Comparison of ENCODE assay signal across 15 cellular contexts in the genomic region with DNA sequence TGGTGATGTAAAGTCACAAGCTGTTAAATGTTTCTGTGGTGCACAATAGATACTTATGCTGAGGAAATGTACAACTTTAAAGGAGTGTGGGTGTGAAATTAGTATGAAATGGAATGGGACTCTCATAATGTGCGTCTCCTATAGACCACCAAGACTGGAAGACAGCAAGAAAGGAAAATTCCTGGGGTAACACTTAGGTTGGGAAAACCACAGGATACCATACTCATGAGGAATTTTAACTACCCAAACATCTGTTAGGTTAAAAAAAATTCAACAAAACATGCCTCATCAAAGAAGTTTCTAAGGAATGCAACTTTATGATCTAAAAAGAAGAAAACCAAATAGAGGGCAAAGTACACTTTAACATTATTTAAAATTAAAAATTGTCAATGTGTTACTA.
DNase-seq lines count a peak whose midpoint lies in the region; ATAC-seq, FAIRE-seq and TF ChIP-seq lines count a peak whose summit lies in the region.
"Had no signal": no experiment of that assay in that cellular context is flagged by ENCODE, and none has a peak within 500 bp of the region (broad histone marks: within the 10 kb centered on the region; RNA-seq: fewer than 3 reads in every experiment).

No MANE protein-coding gene starts in this region.

- TF ChIP-seq CTCF in AG04450 (IDR thresholded peaks at IDR 0.05; ENCODE audit: low read depth, low read length) (no peak), brain microvascular endothelial cell (IDR thresholded peaks at IDR 0.05; ENCODE audit: low read depth, low read length, missing control alignments) (no peak)

- DNase-seq in AG04450 (ENCODE audit: low read depth, low spot score) (peak; percentile 65), HS-5 (ENCODE audit: low read depth) (peak; percentile 90), brain microvascular endothelial cell (peak; percentile 70), kidney glomerular epithelial cell (lab: John Stamatoyannopoulos, UW) (peak; percentile 53), GM19239 (ENCODE audit: insufficient read length, low spot score) (no peak), dermis blood vessel endothelial cell (no peak)
- DNase-seq: activated B cell treated with CpG ODN at 0.5 μM for 24 hours, DMS53, foreskin melanocyte, immature natural killer cell had no signal

- H3K27ac ChIP-seq in AG04450 (ENCODE audit: low read depth, low read length) (no peak overlapping the region), brain microvascular endothelial cell (peak overlapping the region; percentile 66)

- no peaks in the 10 kb centered on the region for H3K36me3 ChIP-seq in brain microvascular endothelial cell (replicated peaks)

- in situ Hi-C loops in brain microvascular endothelial cell (cut with HindIII; ENCODE audit: low pct_ligation_motif_present, low sequenced_read_pairs) = no loop called here

- ATAC-seq in GM19395 (IDR thresholded peaks at IDR 0.05; ENCODE audit: unreplicated experiment) = no peak
- no peak for ATAC-seq in HG03354 (IDR thresholded peaks at IDR 0.05; ENCODE audit: poor library complexity, severe bottlenecking, unreplicated experiment)
- ATAC-seq: K562 had no signal

- no peak for FAIRE-seq in GM19239 (lab: Jason Lieb, UNC)
- FAIRE-seq: colon, GM12891, K562 had no signal

- H3K27me3 ChIP-seq in AG04450 (ENCODE audit: control insufficient read depth, insufficient read depth, low read length) = no peaks in the 10 kb centered on the region
- H3K27me3 ChIP-seq in brain microvascular endothelial cell (replicated peaks) = no peaks in the 10 kb centered on the region

- POLR2A ChIA-PET in AG04450 (lab: Yijun Ruan, JAX) = interaction anchor here (1.4 kb wide), 1 partner anchor 14 kb away, joined by 5 read pairs; no protein-coding TSS in a partner anchor

- H3K4me3 ChIP-seq in AG04450 (ENCODE audit: low read depth, low read length) (no peak overlapping the region), brain microvascular endothelial cell (ENCODE audit: low read depth, low read length) (no peak overlapping the region)
- H3K4me3 ChIP-seq: K562 had no signal

- CTCF ChIA-PET in AG04450 (lab: Charles Lee) = no interaction called here

- no peaks in the 10 kb centered on the region for H3K9me3 ChIP-seq in AG04450 (ENCODE audit: control insufficient read depth, insufficient read depth, low read length)

Comparison
In these comparisons a context has a peak if more than half of its experiments do, and no peak if none do; other contexts are left out.
1. DNase-seq: peak in AG04450 (single experiment), HS-5 (single experiment), brain microvascular endothelial cell (single experiment) and kidney glomerular epithelial cell (single experiment); none in GM19239 (single experiment) and dermis blood vessel endothelial cell (single experiment).